20 cellular contexts compared by ENCODE assay signal in the genomic region with DNA sequence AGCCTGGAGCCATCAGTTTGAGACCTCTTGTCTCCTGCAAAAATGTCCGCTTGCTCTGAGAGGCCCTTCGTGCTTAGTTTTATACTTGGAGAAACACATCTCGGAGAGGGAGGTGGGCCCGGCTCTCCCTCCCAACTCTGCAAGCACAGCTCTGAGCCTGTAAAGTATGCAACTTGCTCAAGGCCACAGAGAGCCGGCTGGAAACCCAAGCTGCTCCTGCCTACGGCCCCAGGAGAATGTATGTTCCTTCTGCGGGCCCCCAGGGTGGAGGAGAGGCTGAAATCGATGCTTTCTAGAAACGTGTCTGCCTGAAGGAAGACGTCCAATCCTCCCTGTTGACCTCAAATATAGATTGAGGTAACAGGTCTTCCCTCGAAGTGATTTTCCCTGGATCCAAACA.
DNase-seq lines count a peak whose midpoint lies in the region; ATAC-seq lines count a peak whose summit lies in the region.
"Had no signal": no experiment of that assay in that cellular context is flagged by ENCODE, and none has a peak within 500 bp of the region (broad histone marks: within the 10 kb centered on the region; RNA-seq: fewer than 3 reads in every experiment).

No MANE protein-coding gene starts in this region.

- POLR2A ChIA-PET in activated naive CD8-positive, alpha-beta T cell treated with anti-CD3 and anti-CD28 coated beads, Interleukin-2, amount 10 ng/mL, durations not matched to agents 7 days and 5 days (lab: Charles Lee) = interaction anchor here (0.6 kb wide), 1 partner anchor 245 kb away, joined by 3 read pairs; no protein-coding TSS in a partner anchor

- peak overlapping the region; percentile 6 for H3K27ac Mint-ChIP-seq in activated naive CD8-positive, alpha-beta T cell treated with anti-CD3 and anti-CD28 coated beads, Interleukin-2, amount 10 ng/mL, durations not matched to agents 7 days and 5 days
- no peak overlapping the region for H3K27ac Mint-ChIP-seq in activated naive CD8-positive, alpha-beta T cell treated with anti-CD3 and anti-CD28 coated beads, Interleukin-2, amount 50 U/mL, for 24 hours
- H3K27ac Mint-ChIP-seq in activated T-helper 17 cell treated with anti-CD3 and anti-CD28 coated beads, Interleukin-2, amount 50 U/mL, for 72 hours = peak overlapping the region; percentile 65
- H3K27ac Mint-ChIP-seq in memory B cell = peak overlapping the region; percentile 23
- H3K27ac Mint-ChIP-seq in stimulated activated naive B cell treated with anti-CD40 and anti-IgM and Interleukin-4, amounts not matched to agents 10 μg/mL and 1 μg/mL and 100 μg/mL, for 72 hours = peak overlapping the region; percentile 31
- H3K27ac Mint-ChIP-seq: activated CD4-positive, alpha-beta T cell treated with anti-CD3 and anti-CD28 coated beads, Interleukin-2, amount 10 ng/mL, durations not matched to agents 24 days and 14 days; activated T-helper 2 cell treated with anti-CD3 and anti-CD28 coated beads, Interferon-gamma antibody, Interleukin-2, Interleukin-4, amounts not matched to agents 10 μg/mL and 5 μg/mL and 100 μg/mL, durations not matched to agents 14 hours and 24 hours and 36 hours; B cell had no signal

- H3K4me1 Mint-ChIP-seq in activated naive CD8-positive, alpha-beta T cell treated with anti-CD3 and anti-CD28 coated beads, Interleukin-2, amount 10 ng/mL, durations not matched to agents 7 days and 5 days = peaks cover 10% of the 10 kb centered on the region
- peaks cover 17% of the 10 kb centered on the region for H3K4me1 Mint-ChIP-seq in activated naive CD8-positive, alpha-beta T cell treated with anti-CD3 and anti-CD28 coated beads, Interleukin-2, amount 50 U/mL, for 24 hours
- peaks cover 9% of the 10 kb centered on the region for H3K4me1 Mint-ChIP-seq in activated T-helper 17 cell treated with anti-CD3 and anti-CD28 coated beads, Interleukin-2, amount 50 U/mL, for 72 hours
- H3K4me1 Mint-ChIP-seq in memory B cell = peaks cover 7% of the 10 kb centered on the region
- peaks cover 11 to 12% of the 10 kb centered on the region in 2 donors for H3K4me1 Mint-ChIP-seq in stimulated activated naive B cell treated with anti-CD40 and anti-IgM and Interleukin-4, amounts not matched to agents 10 μg/mL and 1 μg/mL and 100 μg/mL, for 72 hours

- peaks cover 3% of the 10 kb centered on the region for H3K36me3 Mint-ChIP-seq in activated naive CD8-positive, alpha-beta T cell treated with anti-CD3 and anti-CD28 coated beads, Interleukin-2, amount 10 ng/mL, durations not matched to agents 7 days and 5 days
- peaks cover 15% of the 10 kb centered on the region for H3K36me3 Mint-ChIP-seq in activated naive CD8-positive, alpha-beta T cell treated with anti-CD3 and anti-CD28 coated beads, Interleukin-2, amount 50 U/mL, for 24 hours (ENCODE audit: low read depth)
- H3K36me3 Mint-ChIP-seq in activated T-helper 17 cell treated with anti-CD3 and anti-CD28 coated beads, Interleukin-2, amount 50 U/mL, for 72 hours (ENCODE audit: low read depth) = peaks cover 45% of the 10 kb centered on the region
- H3K36me3 Mint-ChIP-seq in memory B cell = peaks cover 12% of the 10 kb centered on the region
- peaks cover 25 to 28% of the 10 kb centered on the region in 2 donors for H3K36me3 Mint-ChIP-seq in stimulated activated naive B cell treated with anti-CD40 and anti-IgM and Interleukin-4, amounts not matched to agents 10 μg/mL and 1 μg/mL and 100 μg/mL, for 72 hours
- H3K36me3 Mint-ChIP-seq: brain had no signal

- H3K4me3 Mint-ChIP-seq in activated naive CD8-positive, alpha-beta T cell treated with anti-CD3 and anti-CD28 coated beads, Interleukin-2, amount 10 ng/mL, durations not matched to agents 7 days and 5 days = no peak overlapping the region
- no peak overlapping the region for H3K4me3 Mint-ChIP-seq in activated naive CD8-positive, alpha-beta T cell treated with anti-CD3 and anti-CD28 coated beads, Interleukin-2, amount 50 U/mL, for 24 hours
- H3K4me3 Mint-ChIP-seq in activated T-helper 17 cell treated with anti-CD3 and anti-CD28 coated beads, Interleukin-2, amount 50 U/mL, for 72 hours = no peak overlapping the region
- H3K4me3 Mint-ChIP-seq in memory B cell = no peak overlapping the region
- no peak overlapping the region for H3K4me3 Mint-ChIP-seq in stimulated activated naive B cell treated with anti-CD40 and anti-IgM and Interleukin-4, amounts not matched to agents 10 μg/mL and 1 μg/mL and 100 μg/mL, for 72 hours
- H3K4me3 Mint-ChIP-seq: activated CD4-positive, alpha-beta T cell treated with anti-CD3 and anti-CD28 coated beads, Interleukin-2, amount 10 ng/mL, durations not matched to agents 24 days and 14 days; activated naive CD8-positive, alpha-beta T cell treated with anti-CD3 and anti-CD28 coated beads for 36 hours; B cell; brain had no signal

- H3K27me3 Mint-ChIP-seq in activated naive CD8-positive, alpha-beta T cell treated with anti-CD3 and anti-CD28 coated beads, Interleukin-2, amount 10 ng/mL, durations not matched to agents 7 days and 5 days = no peaks in the 10 kb centered on the region
- no peaks in the 10 kb centered on the region for H3K27me3 Mint-ChIP-seq in activated naive CD8-positive, alpha-beta T cell treated with anti-CD3 and anti-CD28 coated beads, Interleukin-2, amount 50 U/mL, for 24 hours
- no peaks in the 10 kb centered on the region for H3K27me3 Mint-ChIP-seq in activated T-helper 17 cell treated with anti-CD3 and anti-CD28 coated beads, Interleukin-2, amount 50 U/mL, for 72 hours
- no peaks in the 10 kb centered on the region for H3K27me3 Mint-ChIP-seq in memory B cell
- H3K27me3 Mint-ChIP-seq in stimulated activated naive B cell treated with anti-CD40 and anti-IgM and Interleukin-4, amounts not matched to agents 10 μg/mL and 1 μg/mL and 100 μg/mL, for 72 hours = peaks cover 0 to 6% of the 10 kb centered on the region in 2 donors
- H3K27me3 Mint-ChIP-seq: activated CD4-positive, alpha-beta T cell treated with anti-CD3 and anti-CD28 coated beads, Interleukin-2, amount 10 ng/mL, durations not matched to agents 24 days and 14 days; activated naive CD8-positive, alpha-beta T cell treated with anti-CD3 and anti-CD28 coated beads for 36 hours; B cell had no signal

- DNase-seq in activated naive CD8-positive, alpha-beta T cell treated with anti-CD3 and anti-CD28 coated beads, Interleukin-2, amount 10 ng/mL, durations not matched to agents 7 days and 5 days = no peak
- no peak for DNase-seq in activated naive CD8-positive, alpha-beta T cell treated with anti-CD3 and anti-CD28 coated beads, Interleukin-2, amount 50 U/mL, for 24 hours
- DNase-seq in memory B cell (ENCODE audit: low spot score in 2 of 2) (no peak), RKO (ENCODE audit: low spot score) (no peak), NCI-H748 treated with DMSO at 0.1 percent for 48 hours (lab: John Stamatoyannopoulos, UW) (no peak)
- no peak for DNase-seq in stimulated activated naive B cell treated with anti-CD40 and anti-IgM and Interleukin-4, amounts not matched to agents 10 μg/mL and 1 μg/mL and 100 μg/mL, for 72 hours
- DNase-seq: activated CD4-positive, alpha-beta T cell treated with anti-CD3 and anti-CD28 coated beads, Interleukin-2, amount 10 ng/mL, durations not matched to agents 24 days and 14 days; activated naive CD8-positive, alpha-beta T cell treated with anti-CD3 and anti-CD28 coated beads for 36 hours; hypothalamus; NCI-H1048; NCI-H187 treated with DMSO at 0.1 percent for 48 hours; NCI-H69; occipital lobe had no signal

- ATAC-seq in activated naive CD8-positive, alpha-beta T cell treated with anti-CD3 and anti-CD28 coated beads, Interleukin-2, amount 10 ng/mL, durations not matched to agents 7 days and 5 days (ENCODE audit: low read depth) = no peak
- ATAC-seq in activated naive CD8-positive, alpha-beta T cell treated with anti-CD3 and anti-CD28 coated beads, Interleukin-2, amount 50 U/mL, for 24 hours = no peak
- ATAC-seq in activated T-helper 17 cell treated with anti-CD3 and anti-CD28 coated beads, Interleukin-2, amount 50 U/mL, for 72 hours (replicated peaks) = no peak
- ATAC-seq in memory B cell (ENCODE audit: low read depth) (no peak), HG03571 (IDR thresholded peaks at IDR 0.05; ENCODE audit: unreplicated experiment) (no peak)
- no peak for ATAC-seq in stimulated activated naive B cell treated with anti-CD40 and anti-IgM and Interleukin-4, amounts not matched to agents 10 μg/mL and 1 μg/mL and 100 μg/mL, for 72 hours (replicated peaks)
- ATAC-seq: gastroesophageal sphincter, HCT116 had no signal

- no peaks in the 10 kb centered on the region for H3K9me3 Mint-ChIP-seq in activated naive CD8-positive, alpha-beta T cell treated with anti-CD3 and anti-CD28 coated beads, Interleukin-2, amount 10 ng/mL, durations not matched to agents 7 days and 5 days
- no peaks in the 10 kb centered on the region for H3K9me3 Mint-ChIP-seq in activated naive CD8-positive, alpha-beta T cell treated with anti-CD3 and anti-CD28 coated beads, Interleukin-2, amount 50 U/mL, for 24 hours
- H3K9me3 Mint-ChIP-seq in activated T-helper 17 cell treated with anti-CD3 and anti-CD28 coated beads, Interleukin-2, amount 50 U/mL, for 72 hours = no peaks in the 10 kb centered on the region
- H3K9me3 Mint-ChIP-seq in memory B cell = no peaks in the 10 kb centered on the region
- no peaks in the 10 kb centered on the region for H3K9me3 Mint-ChIP-seq in stimulated activated naive B cell treated with anti-CD40 and anti-IgM and Interleukin-4, amounts not matched to agents 10 μg/mL and 1 μg/mL and 100 μg/mL, for 72 hours
- H3K9me3 Mint-ChIP-seq: activated CD4-positive, alpha-beta T cell treated with anti-CD3 and anti-CD28 coated beads, Interleukin-2, amount 10 ng/mL, durations not matched to agents 24 days and 14 days; activated naive CD8-positive, alpha-beta T cell treated with anti-CD3 and anti-CD28 coated beads for 36 hours; activated T-helper 2 cell treated with anti-CD3 and anti-CD28 coated beads, Interferon-gamma antibody, Interleukin-2, Interleukin-4, amounts not matched to agents 10 μg/mL and 5 μg/mL and 100 μg/mL, durations not matched to agents 14 hours and 24 hours and 36 hours had no signal
